ENCODE assay signal across 8 cellular contexts in genomic region chr17:28552201-28552999, GRCh38. TPM values are rescaled to one million over a fixed set of nuclear protein-coding genes. Genes with fewer than 3 reads are reported as not detected.
A peak's percentile ranks its signal among the peaks of the same experiment; 100 is the strongest.
DNase-seq lines count a peak whose midpoint lies in the region; ATAC-seq and TF ChIP-seq lines count a peak whose summit lies in the region.

TSS of gene UNC119 (minus strand) at chr17:28552624. CDS start at chr17:28552557, 67 bp downstream.

- peak within 1 kb of the TSS; percentile 82 for H3K4me2 ChIP-seq in KMS-11

- H3K79me2 ChIP-seq in KMS-11 (ENCODE audit: insufficient read depth, low read depth): no peaks in the 10 kb centered on the region

- no peaks in the 10 kb centered on the region for H3K9me3 ChIP-seq in CD8-positive, alpha-beta memory T cell (ENCODE audit: low read length)
- H3K9me3 ChIP-seq in SK-N-MC (ENCODE audit: low read depth, low read length): no peaks in the 10 kb centered on the region
- no peaks in the 10 kb centered on the region for H3K9me3 ChIP-seq in testis

- intact Hi-C loops in testis (cut with DNase I; ENCODE audit: low total_unique reads): no loop called here

- H4K20me1 ChIP-seq in KMS-11 (ENCODE audit: insufficient read depth): no peaks in the 10 kb centered on the region

- H3K27me3 Mint-ChIP-seq in CD8-positive, alpha-beta memory T cell: no peaks in the 10 kb centered on the region
- no peaks in the 10 kb centered on the region for H3K27me3 Mint-ChIP-seq in activated naive CD4-positive, alpha-beta T cell treated with anti-CD3 and anti-CD28 coated beads, Interleukin-2, amount 50 U/mL, for 24 hours
- H3K27me3 Mint-ChIP-seq in glutamatergic neuron (ENCODE audit: unreplicated experiment) (peaks cover 11% of the 10 kb centered on the region), osteocyte (ENCODE audit: unreplicated experiment) (no peaks in the 10 kb centered on the region)

- CTCF ChIA-PET in CD8-positive, alpha-beta memory T cell (lab: Charles Lee): interaction anchor here (3.4 kb wide), 1 partner anchor 19 kb away, joined by 13 read pairs; the partner anchor contains the start of gene PIGS

- TF ChIP-seq CTCF in KMS-11 (conservative IDR thresholded peaks at IDR 0.05; ENCODE audit: low read depth, low read length): no peak
- TF ChIP-seq CTCF in glutamatergic neuron (IDR thresholded peaks at IDR 0.05; ENCODE audit: partially characterized antibody, unreplicated experiment): no peak
- TF ChIP-seq CTCF in osteocyte (IDR thresholded peaks at IDR 0.05): no peak
- no peak for TF ChIP-seq CTCF in testis (IDR thresholded peaks at IDR 0.05)

- TF ChIP-seq POLR2A in testis (IDR thresholded peaks at IDR 0.05): no peak

- H3K27ac ChIP-seq in CD8-positive, alpha-beta memory T cell (ENCODE audit: low read depth, low read length): peak within 1 kb of the TSS; percentile 36
- H3K27ac ChIP-seq in KMS-11: no peak within 1 kb of the TSS
- H3K27ac ChIP-seq in SK-N-MC: no peak within 1 kb of the TSS
- peak within 1 kb of the TSS; percentile 53 to 65 for H3K27ac ChIP-seq in testis

- peak within 1 kb of the TSS; percentile 87 to 98 (median 94) for H3K27ac Mint-ChIP-seq in CD8-positive, alpha-beta memory T cell
- H3K27ac Mint-ChIP-seq in activated naive CD4-positive, alpha-beta T cell treated with anti-CD3 and anti-CD28 coated beads, Interleukin-2, amount 50 U/mL, for 24 hours: peak within 1 kb of the TSS; percentile 85
- peak within 1 kb of the TSS; percentile 95 for H3K27ac Mint-ChIP-seq in glutamatergic neuron (ENCODE audit: unreplicated experiment)
- peak within 1 kb of the TSS; percentile 79 for H3K27ac Mint-ChIP-seq in osteocyte (ENCODE audit: unreplicated experiment)

- H3K4me1 Mint-ChIP-seq in CD8-positive, alpha-beta memory T cell: peaks cover 47 to 54% (median 51%) of the 10 kb centered on the region in 3 donors
- peaks cover 51% of the 10 kb centered on the region for H3K4me1 Mint-ChIP-seq in activated naive CD4-positive, alpha-beta T cell treated with anti-CD3 and anti-CD28 coated beads, Interleukin-2, amount 50 U/mL, for 24 hours
- H3K4me1 Mint-ChIP-seq in glutamatergic neuron (ENCODE audit: low read depth, unreplicated experiment) (peaks cover 14% of the 10 kb centered on the region), osteocyte (ENCODE audit: unreplicated experiment) (peaks cover 21% of the 10 kb centered on the region)

- WGBS in testis, 2 donors: 1 to 3% methylated on average over 15 to 63 of the region's 66 CpGs

- H3K4me1 ChIP-seq in CD8-positive, alpha-beta memory T cell (ENCODE audit: insufficient read depth, low read length): peaks cover 44% of the 10 kb centered on the region
- peaks cover 44% of the 10 kb centered on the region for H3K4me1 ChIP-seq in KMS-11 (ENCODE audit: low read depth, poor library complexity, severe bottlenecking)
- peaks cover 17% of the 10 kb centered on the region for H3K4me1 ChIP-seq in testis

- peaks cover 34% of the 10 kb centered on the region for H3K36me3 ChIP-seq in CD8-positive, alpha-beta memory T cell (ENCODE audit: insufficient read depth, low read length)
- H3K36me3 ChIP-seq in KMS-11 (ENCODE audit: insufficient read depth) (no peaks in the 10 kb centered on the region; the same call in 1 of the 2 replicates), SK-N-MC (ENCODE audit: insufficient read depth, low read length) (peaks cover 17% of the 10 kb centered on the region; the same call in 1 of the 2 replicates), testis (ENCODE audit: low read depth, missing control alignments) (no peaks in the 10 kb centered on the region)

- peak within 1 kb of the TSS; percentile 54 for H3K4me3 ChIP-seq in CD8-positive, alpha-beta memory T cell (ENCODE audit: low read length)
- H3K4me3 ChIP-seq in KMS-11 (IDR thresholded peaks at IDR 0.05; ENCODE audit: insufficient read depth, low read depth, low read length): no peak within 1 kb of the TSS
- H3K4me3 ChIP-seq in SK-N-MC: peak within 1 kb of the TSS; percentile 93
- peak within 1 kb of the TSS; percentile 86 to 92 for H3K4me3 ChIP-seq in testis

- peak within 1 kb of the TSS; percentile 66; the same call in 1 of the 2 replicates for H2AFZ ChIP-seq in KMS-11 (ENCODE audit: low read depth)

- no peaks in the 10 kb centered on the region for H3K27me3 ChIP-seq in CD8-positive, alpha-beta memory T cell (ENCODE audit: insufficient read depth, low read length, poor library complexity, severe bottlenecking)
- 0 out of 2 replicates have a peak, but pooled peaks cover 8% of the 10 kb centered on the region for H3K27me3 ChIP-seq in KMS-11 (ENCODE audit: insufficient read depth, low read depth)
- H3K27me3 ChIP-seq in testis: no peaks in the 10 kb centered on the region

- H3K4me3 Mint-ChIP-seq in CD8-positive, alpha-beta memory T cell: peak within 1 kb of the TSS; percentile 88 to 94 (median 92)
- peak within 1 kb of the TSS; percentile 93 for H3K4me3 Mint-ChIP-seq in activated naive CD4-positive, alpha-beta T cell treated with anti-CD3 and anti-CD28 coated beads, Interleukin-2, amount 50 U/mL, for 24 hours
- H3K4me3 Mint-ChIP-seq in glutamatergic neuron (ENCODE audit: unreplicated experiment): peak within 1 kb of the TSS; percentile 94
- peak within 1 kb of the TSS; percentile 98 for H3K4me3 Mint-ChIP-seq in osteocyte (ENCODE audit: unreplicated experiment)

- no peaks in the 10 kb centered on the region for H3K9me3 Mint-ChIP-seq in CD8-positive, alpha-beta memory T cell
- no peaks in the 10 kb centered on the region for H3K9me3 Mint-ChIP-seq in activated naive CD4-positive, alpha-beta T cell treated with anti-CD3 and anti-CD28 coated beads, Interleukin-2, amount 50 U/mL, for 24 hours
- peaks cover 6% of the 10 kb centered on the region for H3K9me3 Mint-ChIP-seq in glutamatergic neuron (ENCODE audit: unreplicated experiment)
- H3K9me3 Mint-ChIP-seq in osteocyte (ENCODE audit: unreplicated experiment): no peaks in the 10 kb centered on the region

- peak; percentile 50 for ATAC-seq in GM21360 (IDR thresholded peaks at IDR 0.05; ENCODE audit: unreplicated experiment)

- H3K9ac ChIP-seq in KMS-11: peak within 1 kb of the TSS; percentile 34; the same call in 1 of the 2 replicates
- H3K9ac ChIP-seq in SK-N-MC (ENCODE audit: insufficient read length): peak within 1 kb of the TSS; percentile 77

- POLR2A ChIA-PET in CD8-positive, alpha-beta memory T cell (lab: Charles Lee): interaction anchor here (0.6 kb wide), 1 partner anchor 48 kb away, joined by 4 read pairs; no protein-coding TSS in a partner anchor

- peaks cover 7 to 51% (median 27%) of the 10 kb centered on the region in 3 donors for H3K36me3 Mint-ChIP-seq in CD8-positive, alpha-beta memory T cell
- H3K36me3 Mint-ChIP-seq in activated naive CD4-positive, alpha-beta T cell treated with anti-CD3 and anti-CD28 coated beads, Interleukin-2, amount 50 U/mL, for 24 hours: peaks cover 14% of the 10 kb centered on the region
- H3K36me3 Mint-ChIP-seq in glutamatergic neuron (ENCODE audit: unreplicated experiment) (no peaks in the 10 kb centered on the region), osteocyte (ENCODE audit: unreplicated experiment) (peaks cover 26% of the 10 kb centered on the region)

- DNase-seq in CD8-positive, alpha-beta memory T cell: peak; percentile 72 to 82 (median 75)
- no peak for DNase-seq in SK-N-MC (ENCODE audit: low read depth, low spot score)
- peak; percentile 88 for DNase-seq in glutamatergic neuron
- DNase-seq in osteocyte (ENCODE audit: extremely low spot score, unreplicated experiment): peak; percentile 91
- peak; percentile 89 for DNase-seq in testis

RNA-seq across cellular contexts. Expression of gene UNC119, which starts in this region (rescaled TPM):
- total RNA-seq in CD8-positive, alpha-beta memory T cell: 10 to 100 TPM; 28.9 to 29.1 TPM
- 21.9 TPM for polyA plus RNA-seq in CD8-positive, alpha-beta memory T cell
- total RNA-seq in glutamatergic neuron (ENCODE audit: unreplicated experiment): 57.2 TPM
- total RNA-seq in osteocyte: 26.0 and 34.9 TPM in 2 replicates
- 100 to 1,000 TPM; 175 to 180 TPM for total RNA-seq in testis
- polyA plus RNA-seq in testis (ENCODE audit: insufficient read depth, low read depth, low replicate concordance): 94.9 TPM

Comparison
In these comparisons a context has a peak if more than half of its experiments do, and no peak if none do; other contexts are left out.
1. H3K27ac ChIP-seq: peak in CD8-positive, alpha-beta memory T cell (single experiment) and testis (2 of 2); none in KMS-11 (single experiment) and SK-N-MC (single experiment).
2. Peak in every context shown above with its lines, with median percentiles within 50 percentile points of each other: H3K27ac Mint-ChIP-seq and H3K4me3 Mint-ChIP-seq.